Comparison of ENCODE assay signal across 29 cellular contexts in genomic region chr3:45781841-45782240, GRCh38. TPM values are rescaled to one million over a fixed set of nuclear protein-coding genes. Genes with fewer than 3 reads are reported as not detected.
"Had no signal": no experiment of that assay in that cellular context is flagged by ENCODE, and none has a peak within 500 bp of the region (broad histone marks: within the 10 kb centered on the region; RNA-seq: fewer than 3 reads in every experiment).

No MANE protein-coding gene starts in this region.

- H3K36me3 ChIP-seq: brain microvascular endothelial cell, cardiac muscle cell, MG63 had no signal

- H3K36me3 Mint-ChIP-seq: activated naive CD8-positive, alpha-beta T cell treated with anti-CD3 and anti-CD28 coated beads for 36 hours; WTC11 had no signal

- H3K4me3 Mint-ChIP-seq: activated naive CD8-positive, alpha-beta T cell treated with anti-CD3 and anti-CD28 coated beads for 36 hours; activated T-cell treated with anti-CD3 and anti-CD28 coated beads, Interleukin-2, amount 50 U/mL, for 24 hours; activated T-helper 1 cell treated with anti-CD3 and anti-CD28 coated beads, Interleukin-12 subunit alpha, Interleukin-12 subunit beta, Interleukin-2, Interleukin-4 antibody, amounts not matched to agents 30 ng/mL and 10 ng/mL and 1 ng/mL, durations not matched to agents 14 hours and 24 hours and 36 hours; WTC11 had no signal

- H3K4me1 Mint-ChIP-seq: activated naive CD8-positive, alpha-beta T cell treated with anti-CD3 and anti-CD28 coated beads for 36 hours had no signal

- ATAC-seq: Panc1, Right ventricle myocardium inferior, WTC11 had no signal

- H3K4me3 ChIP-seq: cardiac muscle cell, MG63, SK-N-MC had no signal

- H3K27me3 ChIP-seq: cardiac muscle cell, MG63 had no signal

- DNase-seq: activated CD4-positive, alpha-beta T cell treated with anti-CD3 and anti-CD28 coated beads for 48 hours; activated CD4-positive, alpha-beta T cell treated with anti-CD3 and anti-CD28 coated beads, Interleukin-2, amount 50 U/mL, for 4 hours; activated CD4-positive, CD25-positive, alpha-beta regulatory T cell treated with anti-CD3 and anti-CD28 coated beads, Interleukin-2, amount 50 U/mL, for 72 hours; activated effector memory CD4-positive, alpha-beta T cell treated with anti-CD3 and anti-CD28 coated beads, Interleukin-2, amount 50 U/mL, for 16 hours; activated naive CD4-positive, alpha-beta T cell treated with Interleukin-2 at 50 U/mL for 16 hours; activated naive CD8-positive, alpha-beta T cell treated with anti-CD3 and anti-CD28 coated beads for 36 hours; activated T-cell treated with anti-CD3 and anti-CD28 coated beads, Interleukin-2, amount 50 U/mL, for 24 hours; brain microvascular endothelial cell; MG63; MV-4-11; NCI-H1092 treated with DMSO at 0.1 percent for 48 hours; NCI-H1417 treated with DMSO at 0.1 percent for 48 hours; NCI-H1694; NCI-H2029 treated with DMSO at 0.1 percent for 48 hours; NCI-H345; NCI-H510A; NCI-H526 treated with DMSO at 0.1 percent for 48 hours; NCI-H82; OCI-M1; RPMI8226; T-helper 1 cell had no signal

- H3K27ac ChIP-seq: brain microvascular endothelial cell, cardiac muscle cell, KMS-11, SK-N-MC had no signal

- H3K9me3 ChIP-seq: MG63 had no signal

- H3K9ac ChIP-seq: KMS-11 had no signal

- H3K27ac Mint-ChIP-seq: activated naive CD8-positive, alpha-beta T cell treated with anti-CD3 and anti-CD28 coated beads for 36 hours; activated T-cell treated with anti-CD3 and anti-CD28 coated beads, Interleukin-2, amount 50 U/mL, for 24 hours; activated T-helper 1 cell treated with anti-CD3 and anti-CD28 coated beads, Interleukin-12 subunit alpha, Interleukin-12 subunit beta, Interleukin-2, Interleukin-4 antibody, amounts not matched to agents 30 ng/mL and 10 ng/mL and 1 ng/mL, durations not matched to agents 14 hours and 24 hours and 36 hours; WTC11 had no signal

- H3K4me2 ChIP-seq: KMS-11 had no signal

- H3K9me3 Mint-ChIP-seq: activated T-cell treated with anti-CD3 and anti-CD28 coated beads, Interleukin-2, amount 50 U/mL, for 24 hours; activated T-helper 1 cell treated with anti-CD3 and anti-CD28 coated beads, Interleukin-12 subunit alpha, Interleukin-12 subunit beta, Interleukin-2, Interleukin-4 antibody, amounts not matched to agents 30 ng/mL and 10 ng/mL and 1 ng/mL, durations not matched to agents 14 hours and 24 hours and 36 hours had no signal

- H3K27me3 Mint-ChIP-seq: activated naive CD8-positive, alpha-beta T cell treated with anti-CD3 and anti-CD28 coated beads for 36 hours; activated T-cell treated with anti-CD3 and anti-CD28 coated beads, Interleukin-2, amount 50 U/mL, for 24 hours had no signal

RNA-seq across cellular contexts. Expression of gene SLC6A20, which starts 14.5 kb away (rescaled TPM):
- total RNA-seq: activated naive CD8-positive, alpha-beta T cell treated with anti-CD3 and anti-CD28 coated beads for 36 hours; activated T-helper 1 cell treated with anti-CD3 and anti-CD28 coated beads, Interleukin-12 subunit alpha, Interleukin-12 subunit beta, Interleukin-2, Interleukin-4 antibody, amounts not matched to agents 30 ng/mL and 10 ng/mL and 1 ng/mL, durations not matched to agents 14 hours and 24 hours and 36 hours; Right ventricle myocardium inferior; T-helper 2 cell treated with Interferon-gamma antibody and Interleukin-4, amounts not matched to agents 100 ng/mL and 5 ng/mL, for 36 hours had no signal
